ENCODE assay signal across 13 cellular contexts in the genomic region with DNA sequence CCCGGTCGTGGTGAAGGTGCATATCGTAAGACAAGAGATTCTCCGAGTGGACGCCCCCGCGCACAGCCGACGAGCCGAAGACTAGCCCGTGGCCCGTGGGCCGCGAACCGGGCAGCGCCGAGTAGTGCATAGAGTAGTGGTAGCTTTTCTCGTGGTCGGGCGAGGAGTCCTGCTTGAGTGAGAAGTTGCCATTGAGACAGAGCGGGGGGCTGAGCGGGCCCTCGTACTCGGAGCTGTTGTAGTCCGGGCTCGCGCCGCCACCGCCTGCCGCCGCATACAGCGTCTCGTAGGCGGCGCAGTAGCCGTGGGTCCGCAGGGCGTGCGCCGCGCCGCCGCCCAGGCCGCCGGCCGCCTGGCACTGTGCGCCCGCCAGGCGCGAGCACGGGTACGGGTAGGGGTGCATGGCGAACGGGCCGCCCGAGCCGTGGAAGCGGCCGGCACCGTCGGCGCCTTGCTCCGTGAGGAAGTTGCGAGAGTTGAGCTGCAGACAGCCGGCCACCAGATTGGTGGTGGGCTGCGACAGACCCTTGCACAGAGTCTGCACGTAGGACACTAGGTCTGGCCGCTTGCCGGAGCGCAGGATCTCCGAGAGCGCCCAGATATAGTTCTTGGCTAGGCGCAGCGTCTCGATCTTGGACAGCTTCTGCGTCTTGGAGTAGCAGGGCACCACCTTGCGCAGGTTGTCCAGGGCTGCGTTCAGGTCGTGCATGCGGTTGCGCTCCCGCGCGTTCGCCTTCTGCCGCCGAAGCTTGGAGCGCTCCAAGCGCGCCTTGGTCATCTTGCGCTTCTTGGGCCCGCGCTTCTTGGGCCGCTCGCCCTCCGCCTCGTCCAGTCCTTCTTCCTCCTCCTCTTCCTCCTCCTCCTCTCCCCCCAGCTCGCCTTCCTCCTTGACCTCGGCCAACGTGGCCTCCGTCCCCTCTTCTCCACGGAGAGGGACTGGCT. TPM values are rescaled to one million over a fixed set of nuclear protein-coding genes. Genes with fewer than 3 reads are reported as not detected.
DNase-seq lines count a peak whose midpoint lies in the region; ATAC-seq and TF ChIP-seq lines count a peak whose summit lies in the region.
"Had no signal": no experiment of that assay in that cellular context is flagged by ENCODE, and none has a peak within 500 bp of the region (broad histone marks: within the 10 kb centered on the region; RNA-seq: fewer than 3 reads in every experiment).

No MANE protein-coding gene starts in this region.

- ATAC-seq in PC-3, result peak; percentile 33; the same call in 1 of the 2 replicates

- H3K4me1 ChIP-seq in PC-3 (ENCODE audit: insufficient read depth, low read length), result no peaks in the 10 kb centered on the region; the same call in 1 of the 2 replicates
- no peaks in the 10 kb centered on the region for H3K4me1 ChIP-seq in parathyroid adenoma

- TF ChIP-seq CTCF in PC-3 (conservative IDR thresholded peaks at IDR 0.05; ENCODE audit: low read depth, low read length) (no peak), epithelial cell of esophagus (IDR thresholded peaks at IDR 0.05; ENCODE audit: insufficient read depth, low read depth, low read length, missing control alignments) (no peak), parathyroid adenoma (IDR thresholded peaks at IDR 0.05) (no peak)

- no peak overlapping the region for H3K4me3 Mint-ChIP-seq in activated T-helper 2 cell treated with anti-CD3 and anti-CD28 coated beads, Interferon-gamma antibody, Interleukin-2, Interleukin-4, amounts not matched to agents 10 μg/mL and 5 μg/mL and 100 μg/mL, durations not matched to agents 14 hours and 24 hours and 36 hours (ENCODE audit: low read depth)
- H3K4me3 Mint-ChIP-seq: T-helper 1 cell treated with Interleukin-12 subunit alpha and Interleukin-12 subunit beta and Interleukin-4 antibody, amounts not matched to agents 30 μg/mL and 1 μg/mL, for 36 hours had no signal

- H2AFZ ChIP-seq in PC-3 (ENCODE audit: low read length) (peak overlapping the region; percentile 40; the same call in 1 of the 2 replicates), parathyroid adenoma (peak overlapping the region; percentile 25)

- DNase-seq in DMS79 treated with DMSO at 0.1 percent for 48 hours (lab: John Stamatoyannopoulos, UW) (peak; percentile 16), DMS79 (lab: John Stamatoyannopoulos, UW) (no peak), PC-3 (no peak), epithelial cell of esophagus (ENCODE audit: low read depth) (peak; percentile 52), HT-29 (ENCODE audit: low spot score) (no peak), GDM1 (lab: John Stamatoyannopoulos, UW) (no peak)
- DNase-seq in activated T-helper 2 cell treated with anti-CD3 and anti-CD28 coated beads, Interferon-gamma antibody, Interleukin-2, Interleukin-4, amounts not matched to agents 10 μg/mL and 5 μg/mL and 100 μg/mL, durations not matched to agents 14 hours and 24 hours and 36 hours (ENCODE audit: low spot score), result no peak
- DNase-seq: immature natural killer cell, NCI-H1092 treated with DMSO at 0.1 percent for 48 hours, thyroid gland had no signal

- CTCF ChIA-PET in PC-3 (lab: Charles Lee), result no interaction called here

- no peaks in the 10 kb centered on the region for H3K9me3 Mint-ChIP-seq in activated T-helper 2 cell treated with anti-CD3 and anti-CD28 coated beads, Interferon-gamma antibody, Interleukin-2, Interleukin-4, amounts not matched to agents 10 μg/mL and 5 μg/mL and 100 μg/mL, durations not matched to agents 14 hours and 24 hours and 36 hours
- H3K9me3 Mint-ChIP-seq: T-helper 1 cell treated with Interleukin-12 subunit alpha and Interleukin-12 subunit beta and Interleukin-4 antibody, amounts not matched to agents 30 μg/mL and 1 μg/mL, for 36 hours had no signal

- no peak overlapping the region for H3K27ac ChIP-seq in PC-3 (ENCODE audit: low read length)
- no peak overlapping the region for H3K27ac ChIP-seq in parathyroid adenoma
- H3K27ac ChIP-seq: thyroid gland had no signal

- H3F3A ChIP-seq in PC-3 (ENCODE audit: low read length, unreplicated experiment), result no peaks in the 10 kb centered on the region

- BruUV-seq in PC-3 (replicated peaks; lab: Mats Ljungman, UMichigan), result no TSS peak

- H3K9ac ChIP-seq in PC-3 (ENCODE audit: low read length) (no peak overlapping the region), parathyroid adenoma (no peak overlapping the region)

- no peaks in the 10 kb centered on the region for H3K9me2 ChIP-seq in PC-3 (replicated peaks; ENCODE audit: low read length)

- H3K36me3 Mint-ChIP-seq in activated T-helper 2 cell treated with anti-CD3 and anti-CD28 coated beads, Interferon-gamma antibody, Interleukin-2, Interleukin-4, amounts not matched to agents 10 μg/mL and 5 μg/mL and 100 μg/mL, durations not matched to agents 14 hours and 24 hours and 36 hours (ENCODE audit: low read depth), result no peaks in the 10 kb centered on the region
- H3K36me3 Mint-ChIP-seq: immature natural killer cell had no signal

- H3K27ac Mint-ChIP-seq in activated T-helper 2 cell treated with anti-CD3 and anti-CD28 coated beads, Interferon-gamma antibody, Interleukin-2, Interleukin-4, amounts not matched to agents 10 μg/mL and 5 μg/mL and 100 μg/mL, durations not matched to agents 14 hours and 24 hours and 36 hours, result no peak overlapping the region
- H3K27ac Mint-ChIP-seq: immature natural killer cell had no signal

- intact Hi-C loops in PC-3 (cut with micrococcal nuclease), result no loop called here
- intact Hi-C loops in activated T-helper 2 cell treated with anti-CD3 and anti-CD28 coated beads, Interferon-gamma antibody, Interleukin-2, Interleukin-4, amounts not matched to agents 10 μg/mL and 5 μg/mL and 100 μg/mL, durations not matched to agents 14 hours and 24 hours and 36 hours (cut with micrococcal nuclease), result loop anchor here (10.0 kb wide), 1 partner anchor 381 kb away; a partner anchor contains a TSS

- H3K36me3 ChIP-seq in PC-3 (ENCODE audit: low read depth, low read length) (no peaks in the 10 kb centered on the region), parathyroid adenoma (ENCODE audit: control insufficient read depth, insufficient read depth, low read length) (no peaks in the 10 kb centered on the region)
- H3K36me3 ChIP-seq: thyroid gland had no signal

- H4K20me1 ChIP-seq in PC-3 (ENCODE audit: low read length), result no peaks in the 10 kb centered on the region

- POLR2A ChIA-PET in PC-3 (lab: Charles Lee; ENCODE audit: unreplicated experiment), result no interaction called here

- H3K4me2 ChIP-seq in PC-3 (ENCODE audit: low read length) (peak overlapping the region; percentile 69), parathyroid adenoma (ENCODE audit: low read length) (peak overlapping the region; percentile 42)

- H3K4me3 ChIP-seq in PC-3 (ENCODE audit: low read length) (peak overlapping the region; percentile 54; the same call in 1 of the 2 replicates), epithelial cell of esophagus (ENCODE audit: low read length) (no peak overlapping the region), parathyroid adenoma (ENCODE audit: low read depth, low read length) (no peak overlapping the region)
- H3K4me3 ChIP-seq: thyroid gland had no signal

- H3K79me2 ChIP-seq in PC-3 (ENCODE audit: low read length) (no peaks in the 10 kb centered on the region), parathyroid adenoma (no peaks in the 10 kb centered on the region)

- peaks cover 64% of the 10 kb centered on the region for H3K27me3 Mint-ChIP-seq in activated T-helper 2 cell treated with anti-CD3 and anti-CD28 coated beads, Interferon-gamma antibody, Interleukin-2, Interleukin-4, amounts not matched to agents 10 μg/mL and 5 μg/mL and 100 μg/mL, durations not matched to agents 14 hours and 24 hours and 36 hours (ENCODE audit: low read depth)

- H3K4me1 Mint-ChIP-seq in activated T-helper 2 cell treated with anti-CD3 and anti-CD28 coated beads, Interferon-gamma antibody, Interleukin-2, Interleukin-4, amounts not matched to agents 10 μg/mL and 5 μg/mL and 100 μg/mL, durations not matched to agents 14 hours and 24 hours and 36 hours (ENCODE audit: low read depth), result peaks cover 10% of the 10 kb centered on the region

- H3K9me3 ChIP-seq in PC-3 (ENCODE audit: low read length), result no peaks in the 10 kb centered on the region
- no peaks in the 10 kb centered on the region for H3K9me3 ChIP-seq in parathyroid adenoma (ENCODE audit: control insufficient read depth, low read length)
- H3K9me3 ChIP-seq: thyroid gland had no signal

- H3K27me3 ChIP-seq in PC-3 (ENCODE audit: low read length) (peaks cover 65% of the 10 kb centered on the region), parathyroid adenoma (ENCODE audit: control insufficient read depth, insufficient read depth, low read length) (peaks cover 25% of the 10 kb centered on the region)

RNA-seq across cellular contexts. Expression of a gene that starts 2.0 kb away (rescaled TPM):
- total RNA-seq in PC-3 (2014; rRNA removed), result not detected in 2 replicates
- 0.13 TPM in 1 of 2 replicates, not detected in the other for total RNA-seq in HT-29 (2014; rRNA removed; shearing (Covaris generic))
- total RNA-seq in activated T-helper 2 cell treated with anti-CD3 and anti-CD28 coated beads, Interferon-gamma antibody, Interleukin-2, Interleukin-4, amounts not matched to agents 10 μg/mL and 5 μg/mL and 100 μg/mL, durations not matched to agents 14 hours and 24 hours and 36 hours, result not detected in 2 replicates
- total RNA-seq: A172, thyroid gland had no signal

RNA-seq across cellular contexts. Expression of a gene that starts 21.0 kb away (rescaled TPM):
- 2.9 and 3.1 TPM in 2 replicates for total RNA-seq in PC-3 (2014; rRNA removed)
- total RNA-seq in HT-29 (2014; rRNA removed; shearing (Covaris generic)), result 14.8 and 16.0 TPM in 2 replicates
- not detected in 2 replicates for total RNA-seq in activated T-helper 2 cell treated with anti-CD3 and anti-CD28 coated beads, Interferon-gamma antibody, Interleukin-2, Interleukin-4, amounts not matched to agents 10 μg/mL and 5 μg/mL and 100 μg/mL, durations not matched to agents 14 hours and 24 hours and 36 hours
- total RNA-seq: A172 had no signal

RNA-seq across cellular contexts. Expression of a gene that starts 31.2 kb away (rescaled TPM):
- total RNA-seq in PC-3 (2014; rRNA removed), result 30.5 and 56.4 TPM in 2 replicates
- total RNA-seq in HT-29 (2014; rRNA removed; shearing (Covaris generic)), result 50.8 and 54.2 TPM in 2 replicates
- total RNA-seq in activated T-helper 2 cell treated with anti-CD3 and anti-CD28 coated beads, Interferon-gamma antibody, Interleukin-2, Interleukin-4, amounts not matched to agents 10 μg/mL and 5 μg/mL and 100 μg/mL, durations not matched to agents 14 hours and 24 hours and 36 hours, result 51.5 and 54.4 TPM in 2 replicates

RNA-seq across cellular contexts. Expression of a gene that starts 59.4 kb away (rescaled TPM):
- 0.12 and 0.51 TPM in 2 replicates for total RNA-seq in PC-3 (2014; rRNA removed)
- total RNA-seq in HT-29 (2014; rRNA removed; shearing (Covaris generic)), result 1.9 and 2.2 TPM in 2 replicates
- total RNA-seq in activated T-helper 2 cell treated with anti-CD3 and anti-CD28 coated beads, Interferon-gamma antibody, Interleukin-2, Interleukin-4, amounts not matched to agents 10 μg/mL and 5 μg/mL and 100 μg/mL, durations not matched to agents 14 hours and 24 hours and 36 hours, result 0.76 and 0.87 TPM in 2 replicates

Comparison
In these comparisons a context has a peak if more than half of its experiments do, and no peak if none do; other contexts are left out.
1. DNase-seq: peak in DMS79 treated with DMSO at 0.1 percent for 48 hours (single experiment) and epithelial cell of esophagus (single experiment); none in DMS79 (single experiment), PC-3 (single experiment), HT-29 (single experiment), GDM1 (single experiment) and activated T-helper 2 cell treated with anti-CD3 and anti-CD28 coated beads, Interferon-gamma antibody, Interleukin-2, Interleukin-4, amounts not matched to agents 10 μg/mL and 5 μg/mL and 100 μg/mL, durations not matched to agents 14 hours and 24 hours and 36 hours (single experiment).